Comparison of ENCODE assay signal across 8 cellular contexts in genomic region chr3:50350527-50351317, GRCh38. TPM values are rescaled to one million over a fixed set of nuclear protein-coding genes. Genes with fewer than 3 reads are reported as not detected.
DNase-seq lines count a peak whose midpoint lies in the region; ATAC-seq and FAIRE-seq lines count a peak whose summit lies in the region.

TSS of gene CYB561D2 (plus strand) at chr3:50350862. CDS start at chr3:50351434, 572 bp downstream.
TSS of gene NPRL2 (minus strand) at chr3:50350775. CDS start at chr3:50350652, 123 bp downstream.

- DNase-seq in DMS79 treated with DMSO at 0.1 percent for 48 hours (lab: John Stamatoyannopoulos, UW) (peak; percentile 68), Karpas-422 (peak; percentile 98), RCC 7860 (ENCODE audit: low spot score) (peak; percentile 80)
- DNase-seq in activated T-cell treated with anti-CD3 and anti-CD28 coated beads, Interleukin-2, amount 50 U/mL, for 72 hours, result peak; percentile 99
- DNase-seq in stimulated activated CD8-positive, alpha-beta memory T cell treated with anti-CD3 and anti-CD28 coated beads, Interleukin-7, amount 100 ng/mL, for 24 hours (ENCODE audit: low read depth), result peak; percentile 99

- H3K27ac Mint-ChIP-seq in activated T-cell treated with anti-CD3 and anti-CD28 coated beads, Interleukin-2, amount 50 U/mL, for 72 hours, result peak within 1 kb of the TSS; percentile 80

- peaks cover 33% of the 10 kb centered on the region for H3K4me1 ChIP-seq in Karpas-422 (ENCODE audit: low read length)
- peaks cover 22 to 36% of the 10 kb centered on the region in 2 donors for H3K4me1 ChIP-seq in muscle layer of duodenum (ENCODE audit: control insufficient read depth in 1 of 2, insufficient read depth in 2 of 2, low read length in 2 of 2)

- peak within 1 kb of the TSS; percentile 34 for H2AFZ ChIP-seq in Karpas-422 (ENCODE audit: low read length)

- H3K36me3 Mint-ChIP-seq in activated T-cell treated with anti-CD3 and anti-CD28 coated beads, Interleukin-2, amount 50 U/mL, for 72 hours (ENCODE audit: insufficient read depth in 2 of 2), result peaks cover 3 to 10% of the 10 kb centered on the region in 2 donors

- H3K9me3 Mint-ChIP-seq in activated T-cell treated with anti-CD3 and anti-CD28 coated beads, Interleukin-2, amount 50 U/mL, for 72 hours, result no peaks in the 10 kb centered on the region

- peak within 1 kb of the TSS; percentile 99 for H3K4me2 ChIP-seq in Karpas-422 (ENCODE audit: low read depth, low read length, poor library complexity, severe bottlenecking)

- no peak for FAIRE-seq in RCC 7860 (lab: Jason Lieb, UNC)

- H3K9me2 ChIP-seq in Karpas-422 (replicated peaks; ENCODE audit: insufficient read depth, low read length), result no peaks in the 10 kb centered on the region

- H3K9ac ChIP-seq in Karpas-422 (ENCODE audit: low read length), result peak within 1 kb of the TSS; percentile 88

- ATAC-seq in GM21786 (IDR thresholded peaks at IDR 0.05; ENCODE audit: unreplicated experiment) (peak; percentile 85), esophagus mucosa (peak; percentile 89)
- peak; percentile 90 to 93 for ATAC-seq in activated T-cell treated with anti-CD3 and anti-CD28 coated beads, Interleukin-2, amount 50 U/mL, for 72 hours (replicated peaks in 1 of 2)

- H3K4me3 Mint-ChIP-seq in activated T-cell treated with anti-CD3 and anti-CD28 coated beads, Interleukin-2, amount 50 U/mL, for 72 hours, result peak within 1 kb of the TSS; percentile 92 to 94

- H3K9me3 ChIP-seq in Karpas-422 (ENCODE audit: low read length) (no peaks in the 10 kb centered on the region), muscle layer of duodenum (ENCODE audit: control insufficient read depth in 1 of 2, low read length in 2 of 2) (no peaks in the 10 kb centered on the region)

- H3K27me3 ChIP-seq in Karpas-422 (ENCODE audit: low read length) (no peaks in the 10 kb centered on the region), muscle layer of duodenum (ENCODE audit: low read depth, low read length) (no peaks in the 10 kb centered on the region)

- H3K36me3 ChIP-seq in Karpas-422 (ENCODE audit: insufficient read depth, low read length) (peaks cover 8% of the 10 kb centered on the region; the same call in 1 of the 2 replicates), muscle layer of duodenum (ENCODE audit: control insufficient read depth in 1 of 2, insufficient read depth in 2 of 2, low read length in 2 of 2) (peaks cover 26 to 48% of the 10 kb centered on the region in 2 donors)

- H3K27ac ChIP-seq in Karpas-422 (ENCODE audit: low read length) (peak within 1 kb of the TSS; percentile 42; the same call in 1 of the 2 replicates), muscle layer of duodenum (ENCODE audit: low read length) (peak within 1 kb of the TSS; percentile 90)

- peaks cover 30% of the 10 kb centered on the region for H3K79me2 ChIP-seq in Karpas-422 (ENCODE audit: low read length)

- H3K27me3 Mint-ChIP-seq in activated T-cell treated with anti-CD3 and anti-CD28 coated beads, Interleukin-2, amount 50 U/mL, for 72 hours (ENCODE audit: low read depth), result no peaks in the 10 kb centered on the region

- no peaks in the 10 kb centered on the region; the same call in 1 of the 2 replicates for H4K20me1 ChIP-seq in Karpas-422 (ENCODE audit: insufficient read depth, low read depth, low read length)

- H3K4me1 Mint-ChIP-seq in activated T-cell treated with anti-CD3 and anti-CD28 coated beads, Interleukin-2, amount 50 U/mL, for 72 hours (ENCODE audit: low read depth), result peaks cover 63% of the 10 kb centered on the region

- H3K4me3 ChIP-seq in Karpas-422 (ENCODE audit: low read length), result peak within 1 kb of the TSS; percentile 85
- peak within 1 kb of the TSS; percentile 83 to 94 for H3K4me3 ChIP-seq in muscle layer of duodenum (ENCODE audit: low read depth in 1 of 2, low read length in 2 of 2)

RNA-seq across cellular contexts. Expression of gene CYB561D2, which starts in this region (rescaled TPM):
- total RNA-seq in Karpas-422 (2014; rRNA removed; shearing (Covaris generic); ENCODE audit: low replicate concordance), result 32.5 and 35.0 TPM in 2 replicates
- total RNA-seq in activated T-cell treated with anti-CD3 and anti-CD28 coated beads, Interleukin-2, amount 50 U/mL, for 72 hours, result 10 to 100 TPM; 16.1 to 17.0 TPM
- total RNA-seq in esophagus mucosa, result 15.5 TPM

RNA-seq across cellular contexts. Expression of gene NPRL2, which starts in this region (rescaled TPM):
- 51.2 and 71.1 TPM in 2 replicates for total RNA-seq in Karpas-422 (2014; rRNA removed; shearing (Covaris generic); ENCODE audit: low replicate concordance)
- total RNA-seq in activated T-cell treated with anti-CD3 and anti-CD28 coated beads, Interleukin-2, amount 50 U/mL, for 72 hours, result 10 to 100 TPM; 46.0 to 46.4 TPM
- total RNA-seq in esophagus mucosa, result 11.0 TPM

Comparison
In these comparisons a context has a peak if more than half of its experiments do, and no peak if none do; other contexts are left out.
1. Peak in every context shown above with its lines: DNase-seq, ATAC-seq, H3K4me3 ChIP-seq and H3K27ac ChIP-seq.